Comparison of ENCODE assay signal across 17 cellular contexts in genomic region chr15:64633332-64633731, GRCh38.
DNase-seq lines count a peak whose midpoint lies in the region; ATAC-seq, FAIRE-seq and TF ChIP-seq lines count a peak whose summit lies in the region.
"Had no signal": no experiment of that assay in that cellular context is flagged by ENCODE, and none has a peak within 500 bp of the region (broad histone marks: within the 10 kb centered on the region; RNA-seq: fewer than 3 reads in every experiment).

No MANE protein-coding gene starts in this region.

- H3K79me1 ChIP-seq in H9 (ENCODE audit: insufficient read depth, low read depth, low read length, poor library complexity, severe bottlenecking): peaks cover 5% of the 10 kb centered on the region

- no peak overlapping the region for H4K8ac ChIP-seq in H9 (replicated peaks; ENCODE audit: insufficient read length, low read depth, low read length)

- no CpG with 5 or more reads among the region's 5 CpGs for WGBS in H9 (ENCODE audit: extremely low coverage, insufficient read length, low lambda C conversion rate)
- 91% methylated on average over 5 of the region's 5 CpGs for WGBS in pancreas, 2 donors

- H3K27me3 Mint-ChIP-seq in CD4-positive, CD25-positive, alpha-beta regulatory T cell: no peaks in the 10 kb centered on the region
- H3K27me3 Mint-ChIP-seq in H9 (ENCODE audit: low read depth) (no peaks in the 10 kb centered on the region), natural killer cell (ENCODE audit: low read depth in 2 of 2) (no peaks in the 10 kb centered on the region)
- H3K27me3 Mint-ChIP-seq in activated T-helper 2 cell treated with anti-CD3 and anti-CD28 coated beads, Interferon-gamma antibody, Interleukin-2, Interleukin-4, amounts not matched to agents 10 μg/mL and 5 μg/mL and 100 μg/mL, durations not matched to agents 14 hours and 24 hours and 36 hours (ENCODE audit: low read depth): no peaks in the 10 kb centered on the region

- H2BK20ac ChIP-seq in H9 (ENCODE audit: low read depth, low read length, poor library complexity, severe bottlenecking): no peak overlapping the region

- H3T11ph ChIP-seq in H9 (ENCODE audit: low read length): no peak overlapping the region

- peak overlapping the region; percentile 62 for H3K27ac ChIP-seq in CD4-positive, CD25-positive, alpha-beta regulatory T cell (ENCODE audit: insufficient read depth, low read length, poor library complexity, severe bottlenecking)
- H3K27ac ChIP-seq in H9 (ENCODE audit: insufficient read length, low read depth, low read length) (no peak overlapping the region), pancreas (peak overlapping the region in 2 of 4 donors; percentile 73 to 76)
- H3K27ac ChIP-seq: colonic mucosa, esophagus muscularis mucosa, prostate gland, SJSA1, testis had no signal

- no peak overlapping the region for H2AK5ac ChIP-seq in H9 (ENCODE audit: insufficient read length, low read length)

- intact Hi-C loops in activated T-helper 2 cell treated with anti-CD3 and anti-CD28 coated beads, Interferon-gamma antibody, Interleukin-2, Interleukin-4, amounts not matched to agents 10 μg/mL and 5 μg/mL and 100 μg/mL, durations not matched to agents 14 hours and 24 hours and 36 hours (cut with micrococcal nuclease): no loop called here
- intact Hi-C loops in natural killer cell (cut with micrococcal nuclease): loop anchor here (5.0 kb wide), 1 partner anchor 36 kb away; no protein-coding TSS in a partner anchor
- intact Hi-C loops in pancreas (cut with DNase I): no loop called here

- H2BK120ac ChIP-seq in H9 (ENCODE audit: low read depth, low read length, poor library complexity, severe bottlenecking): peak overlapping the region; percentile 79

- DNase-seq in CD4-positive, CD25-positive, alpha-beta regulatory T cell: no peak
- DNase-seq in H9 (no peak), natural killer cell (no peak), NCI-H345 (lab: John Stamatoyannopoulos, UW) (no peak), pancreas (no peak), NCI-H1092 treated with DMSO at 0.1 percent for 48 hours (lab: John Stamatoyannopoulos, UW) (no peak), medulla oblongata (ENCODE audit: extremely low spot score) (no peak)
- DNase-seq in activated T-helper 2 cell treated with anti-CD3 and anti-CD28 coated beads, Interferon-gamma antibody, Interleukin-2, Interleukin-4, amounts not matched to agents 10 μg/mL and 5 μg/mL and 100 μg/mL, durations not matched to agents 14 hours and 24 hours and 36 hours (ENCODE audit: low spot score): no peak
- DNase-seq: activated CD8-positive, alpha-beta memory T cell treated with anti-CD3 and anti-CD28 coated beads, Interleukin-2, amount 50 U/mL, for 48 hours; BE2C; colonic mucosa; kidney; NCI-H226; testis had no signal

- no peak for TF ChIP-seq CTCF in H9 (conservative IDR thresholded peaks at IDR 0.05)
- TF ChIP-seq CTCF in natural killer cell (IDR thresholded peaks at IDR 0.05): no peak
- TF ChIP-seq CTCF in pancreas (IDR thresholded peaks at IDR 0.05): no peak

- H3K4ac ChIP-seq in H9 (ENCODE audit: low read depth, low read length): no peak overlapping the region; the same call in none of the 2 replicates

- peaks cover 38 to 60% (median 46%) of the 10 kb centered on the region in 4 donors for H3K4me1 Mint-ChIP-seq in CD4-positive, CD25-positive, alpha-beta regulatory T cell
- H3K4me1 Mint-ChIP-seq in H9 (peaks cover 40 to 52% of the 10 kb centered on the region in 2 experiments), natural killer cell (peaks cover 46 to 52% of the 10 kb centered on the region in 2 donors)
- peaks cover 58% of the 10 kb centered on the region for H3K4me1 Mint-ChIP-seq in activated T-helper 2 cell treated with anti-CD3 and anti-CD28 coated beads, Interferon-gamma antibody, Interleukin-2, Interleukin-4, amounts not matched to agents 10 μg/mL and 5 μg/mL and 100 μg/mL, durations not matched to agents 14 hours and 24 hours and 36 hours (ENCODE audit: low read depth)

- no peaks in the 10 kb centered on the region for H3K23me2 ChIP-seq in H9 (ENCODE audit: insufficient read length, low read depth, low read length, poor library complexity, severe bottlenecking)

- H3K4me3 Mint-ChIP-seq in CD4-positive, CD25-positive, alpha-beta regulatory T cell: no peak overlapping the region
- H3K4me3 Mint-ChIP-seq in H9 (no peak overlapping the region), natural killer cell (peak overlapping the region; percentile 31)
- no peak overlapping the region for H3K4me3 Mint-ChIP-seq in activated T-helper 2 cell treated with anti-CD3 and anti-CD28 coated beads, Interferon-gamma antibody, Interleukin-2, Interleukin-4, amounts not matched to agents 10 μg/mL and 5 μg/mL and 100 μg/mL, durations not matched to agents 14 hours and 24 hours and 36 hours (ENCODE audit: low read depth)

- no peak for ATAC-seq in CD4-positive, CD25-positive, alpha-beta regulatory T cell (ENCODE audit: low read depth in 2 of 2)
- no peak for ATAC-seq in natural killer cell
- ATAC-seq in pancreas: no peak

- no peak overlapping the region for H3K18ac ChIP-seq in H9 (ENCODE audit: insufficient read length, low read depth, low read length)

- no peaks in the 10 kb centered on the region; the same call in 1 of the 2 replicates for H3K79me2 ChIP-seq in H9 (ENCODE audit: insufficient read depth, low read length)

- no peak overlapping the region for H2AFZ ChIP-seq in H9 (ENCODE audit: low read length)

- peak overlapping the region; percentile 63; the same call in 1 of the 2 replicates for H3K14ac ChIP-seq in H9 (ENCODE audit: insufficient read depth, low read length)

- H3K36me3 ChIP-seq in CD4-positive, CD25-positive, alpha-beta regulatory T cell (ENCODE audit: control insufficient read depth, insufficient read depth, low read length): peaks cover 5% of the 10 kb centered on the region
- H3K36me3 ChIP-seq in pancreas: no peaks in the 10 kb centered on the region
- H3K36me3 ChIP-seq: colonic mucosa, prostate gland had no signal

- peaks cover 0 to 3% of the 10 kb centered on the region in 2 experiments for H3K9me3 ChIP-seq in CD4-positive, CD25-positive, alpha-beta regulatory T cell (ENCODE audit: control insufficient read depth in 2 of 2, low read length in 2 of 2)
- no peaks in the 10 kb centered on the region for H3K9me3 ChIP-seq in H9 (ENCODE audit: control insufficient read depth, low read depth, low read length)
- H3K9me3 ChIP-seq in pancreas: no peaks in the 10 kb centered on the region
- H3K9me3 ChIP-seq: BE2C, colonic mucosa, esophagus muscularis mucosa, prostate gland, SJSA1, testis had no signal

- H3K4me2 ChIP-seq in H9 (ENCODE audit: insufficient read depth, insufficient read length, low read length): no peak overlapping the region

- H3K36me3 Mint-ChIP-seq in CD4-positive, CD25-positive, alpha-beta regulatory T cell: peaks cover 17% of the 10 kb centered on the region
- H3K36me3 Mint-ChIP-seq in H9 (ENCODE audit: insufficient read depth in 1 of 3, low read depth in 3 of 3) (peaks cover 12 to 24% (median 14%) of the 10 kb centered on the region in 3 experiments), natural killer cell (peaks cover 10% of the 10 kb centered on the region)
- peaks cover 48% of the 10 kb centered on the region for H3K36me3 Mint-ChIP-seq in activated T-helper 2 cell treated with anti-CD3 and anti-CD28 coated beads, Interferon-gamma antibody, Interleukin-2, Interleukin-4, amounts not matched to agents 10 μg/mL and 5 μg/mL and 100 μg/mL, durations not matched to agents 14 hours and 24 hours and 36 hours (ENCODE audit: low read depth)

- peak overlapping the region; percentile 26 to 73 (median 35) for H3K27ac Mint-ChIP-seq in CD4-positive, CD25-positive, alpha-beta regulatory T cell
- H3K27ac Mint-ChIP-seq in H9: peak overlapping the region in 2 of 3 experiments; percentile 81 to 89; a peak in 4 of 7 replicates
- H3K27ac Mint-ChIP-seq in activated T-helper 2 cell treated with anti-CD3 and anti-CD28 coated beads, Interferon-gamma antibody, Interleukin-2, Interleukin-4, amounts not matched to agents 10 μg/mL and 5 μg/mL and 100 μg/mL, durations not matched to agents 14 hours and 24 hours and 36 hours: peak overlapping the region; percentile 58
- peak overlapping the region; percentile 89 to 95 for H3K27ac Mint-ChIP-seq in natural killer cell

- H3K4me1 ChIP-seq in CD4-positive, CD25-positive, alpha-beta regulatory T cell (ENCODE audit: control insufficient read depth, insufficient read depth, low read length, poor library complexity, severe bottlenecking): peaks cover 33% of the 10 kb centered on the region
- H3K4me1 ChIP-seq in H9 (ENCODE audit: insufficient read depth, low read length) (peaks cover 8% of the 10 kb centered on the region), pancreas (peaks cover 29 to 41% (median 33%) of the 10 kb centered on the region in 3 donors)

- no peak overlapping the region for H2BK15ac ChIP-seq in H9 (ENCODE audit: low read depth, low read length)

- no peak overlapping the region for H4K91ac ChIP-seq in H9 (ENCODE audit: insufficient read length, low read depth, low read length)

- no peak overlapping the region for H3K23ac ChIP-seq in H9 (ENCODE audit: insufficient read length, low read depth, low read length)

- FAIRE-seq in pancreas (lab: Jason Lieb, UNC): no peak
- FAIRE-seq: kidney had no signal

- no peak overlapping the region for H3K9ac ChIP-seq in H9 (ENCODE audit: extremely low read depth, insufficient read length, low read length)

- H2BK5ac ChIP-seq in H9 (ENCODE audit: insufficient read length, low read length): no peak overlapping the region

- H4K20me1 ChIP-seq in H9 (ENCODE audit: control insufficient read depth, insufficient read depth, insufficient read length): no peaks in the 10 kb centered on the region

- H4K5ac ChIP-seq in H9 (ENCODE audit: insufficient read length, low read depth, low read length): no peak overlapping the region

- no peak overlapping the region for H2BK12ac ChIP-seq in H9 (ENCODE audit: insufficient read length, low read depth, low read length)

- H3K9me3 Mint-ChIP-seq in CD4-positive, CD25-positive, alpha-beta regulatory T cell: peaks cover 0 to 7% (median 2%) of the 10 kb centered on the region in 7 donors
- H3K9me3 Mint-ChIP-seq in H9: peaks cover 5 to 6% of the 10 kb centered on the region in 2 experiments; a peak in 4 of 5 replicates
- peaks cover 12% of the 10 kb centered on the region for H3K9me3 Mint-ChIP-seq in activated T-helper 2 cell treated with anti-CD3 and anti-CD28 coated beads, Interferon-gamma antibody, Interleukin-2, Interleukin-4, amounts not matched to agents 10 μg/mL and 5 μg/mL and 100 μg/mL, durations not matched to agents 14 hours and 24 hours and 36 hours
- no peaks in the 10 kb centered on the region for H3K9me3 Mint-ChIP-seq in natural killer cell

- no peaks in the 10 kb centered on the region for H3K27me3 ChIP-seq in CD4-positive, CD25-positive, alpha-beta regulatory T cell (ENCODE audit: control insufficient read depth, insufficient read depth, low read length)
- H3K27me3 ChIP-seq in H9 (ENCODE audit: insufficient read depth, low read length) (no peaks in the 10 kb centered on the region), pancreas (no peaks in the 10 kb centered on the region)
- H3K27me3 ChIP-seq: BE2C, colonic mucosa, esophagus muscularis mucosa, SJSA1, testis had no signal

- no peak overlapping the region for H3K56ac ChIP-seq in H9 (ENCODE audit: insufficient read length, low read depth, low read length)

- H3K4me3 ChIP-seq in CD4-positive, CD25-positive, alpha-beta regulatory T cell (ENCODE audit: low read depth, low read length): peak overlapping the region; percentile 22
- no peak overlapping the region for H3K4me3 ChIP-seq in pancreas
- H3K4me3 ChIP-seq: colonic mucosa, esophagus muscularis mucosa, prostate gland, SJSA1, testis had no signal

Comparison
In these comparisons a context has a peak if more than half of its experiments do, and no peak if none do; other contexts are left out.
1. H3K27ac Mint-ChIP-seq: peak in every context shown above with its lines; median percentile 92 in natural killer cell; 85 in H9; 58 in activated T-helper 2 cell treated with anti-CD3 and anti-CD28 coated beads, Interferon-gamma antibody, Interleukin-2, Interleukin-4, amounts not matched to agents 10 μg/mL and 5 μg/mL and 100 μg/mL, durations not matched to agents 14 hours and 24 hours and 36 hours; 35 in CD4-positive, CD25-positive, alpha-beta regulatory T cell.